7 cellular contexts compared by ENCODE assay signal in genomic region chr6:13988908-13989307, GRCh38.
"Had no signal": no experiment of that assay in that cellular context is flagged by ENCODE, and none has a peak within 500 bp of the region (broad histone marks: within the 10 kb centered on the region; RNA-seq: fewer than 3 reads in every experiment).

No MANE protein-coding gene starts in this region.

- H3K27ac Mint-ChIP-seq: IgD-negative memory B cell had no signal

- H3K36me3 Mint-ChIP-seq: IgD-negative memory B cell had no signal

- ATAC-seq: HCT116 had no signal

- H3K4me3 Mint-ChIP-seq: IgD-negative memory B cell had no signal

- H3K36me3 ChIP-seq: HAP-1 had no signal

- DNase-seq: GM23248, GOT3, H7, KG1 had no signal

- H3K4me1 Mint-ChIP-seq: IgD-negative memory B cell had no signal

- H2AFZ ChIP-seq: GM23248 had no signal

- H3K27ac ChIP-seq: GM23248 had no signal

- H3K9me3 Mint-ChIP-seq: IgD-negative memory B cell had no signal

- H3K9ac ChIP-seq: GM23248 had no signal

- H3K4me3 ChIP-seq: GM23248, HAP-1 had no signal

- H3K9me3 ChIP-seq: HAP-1 had no signal
